In genomic region chr4:101393256-101393655, GRCh38 we compare ENCODE assay signal across 14 cellular contexts. TPM values are rescaled to one million over a fixed set of nuclear protein-coding genes. Genes with fewer than 3 reads are reported as not detected.
A peak's percentile ranks its signal among the peaks of the same experiment; 100 is the strongest.
DNase-seq lines count a peak whose midpoint lies in the region; ATAC-seq and TF ChIP-seq lines count a peak whose summit lies in the region.
"Had no signal": no experiment of that assay in that cellular context is flagged by ENCODE, and none has a peak within 500 bp of the region (broad histone marks: within the 10 kb centered on the region; RNA-seq: fewer than 3 reads in every experiment).

No MANE protein-coding gene starts in this region.

- H3K79me2 ChIP-seq in GM23248 (ENCODE audit: insufficient read depth), result no peaks in the 10 kb centered on the region

- H3K9me2 ChIP-seq in GM23248 (ENCODE audit: insufficient read depth), result no peaks in the 10 kb centered on the region

- H3K9me3 ChIP-seq in GM23248 (ENCODE audit: low read depth) (no peaks in the 10 kb centered on the region), RWPE2 (ENCODE audit: severe bottlenecking) (no peaks in the 10 kb centered on the region), spleen (peaks cover 0 to 11% (median 2%) of the 10 kb centered on the region in 8 donors)
- H3K9me3 ChIP-seq: BLaER1, Peyer's patch had no signal

- intact Hi-C loops in spleen (cut with DNase I; ENCODE audit: low total_unique reads), result no loop called here

- no peaks in the 10 kb centered on the region for H3F3A ChIP-seq in GM23248 (ENCODE audit: insufficient read depth)

- ATAC-seq in RWPE2 (ENCODE audit: low read depth) (peak; percentile 97), GM19463 (IDR thresholded peaks at IDR 0.05; ENCODE audit: unreplicated experiment) (no peak)

- H3K9ac ChIP-seq in GM23248, result no peak overlapping the region
- H3K9ac ChIP-seq: BLaER1 had no signal

- no peak overlapping the region for H2AFZ ChIP-seq in GM23248

- H3K4me1 ChIP-seq in GM23248 (ENCODE audit: insufficient read depth) (peaks cover 8% of the 10 kb centered on the region), RWPE2 (ENCODE audit: insufficient read depth, poor library complexity, severe bottlenecking) (peaks cover 11% of the 10 kb centered on the region), spleen (no peaks in the 10 kb centered on the region)
- H3K4me1 ChIP-seq: BLaER1, Peyer's patch had no signal

- 0 to 4% methylated on average over 2 of the region's 2 CpGs for WGBS in GM23248 (ENCODE audit: low coverage in 1 of 2, low lambda C conversion rate in 2 of 2, missing lambda C conversion rate in 2 of 2), 2 experiments
- WGBS in spleen, 5 donors, result 64 to 81% (median 77%) methylated on average over 2 of the region's 2 CpGs

- no peak for TF ChIP-seq POLR2A in spleen (IDR thresholded peaks at IDR 0.05)

- no peaks in the 10 kb centered on the region for H4K20me1 ChIP-seq in GM23248 (ENCODE audit: insufficient read depth)
- H4K20me1 ChIP-seq: BLaER1 had no signal

- no peak for TF ChIP-seq CTCF in RWPE2 (IDR thresholded peaks at IDR 0.05; ENCODE audit: poor library complexity, severe bottlenecking)
- TF ChIP-seq CTCF in foreskin fibroblast (IDR thresholded peaks at IDR 0.05; ENCODE audit: low read depth, low read length), result no peak
- TF ChIP-seq CTCF in spleen (IDR thresholded peaks at IDR 0.05 in 8 of 11, conservative IDR thresholded peaks at IDR 0.05 in 3 of 11), result no peak

- H3K36me3 ChIP-seq in GM23248 (ENCODE audit: low read depth) (no peaks in the 10 kb centered on the region), RWPE2 (ENCODE audit: low read depth) (no peaks in the 10 kb centered on the region), spleen (no peaks in the 10 kb centered on the region)
- H3K36me3 ChIP-seq: BLaER1, Peyer's patch had no signal

- H3K4me3 ChIP-seq in GM23248 (no peak overlapping the region), RWPE2 (ENCODE audit: severe bottlenecking) (no peak overlapping the region), foreskin fibroblast (ENCODE audit: low read depth in 1 of 2, low read length in 2 of 2) (no peak overlapping the region), spleen (no peak overlapping the region)
- H3K4me3 ChIP-seq: BLaER1, Peyer's patch, skin epidermis had no signal

- in situ Hi-C loops in GM23248 (cut with MboI), result no loop called here

- peak; percentile 80 for DNase-seq in A172 (ENCODE audit: low spot score)
- peak; percentile 64 for DNase-seq in GM23248
- no peak for DNase-seq in RWPE2 (ENCODE audit: low spot score)
- DNase-seq in foreskin fibroblast, result peak; percentile 46 to 70
- DNase-seq in spleen, result no peak
- no peak for DNase-seq in NK-92 (lab: John Stamatoyannopoulos, UW; ENCODE audit: unreplicated experiment)
- DNase-seq in caudate nucleus (lab: John Stamatoyannopoulos, UW), result no peak
- DNase-seq: activated B cell treated with CpG ODN at 0.5 μM for 24 hours, cortex of kidney, NCI-H1694 treated with DMSO at 0.1 percent for 48 hours had no signal

- no peak overlapping the region for H3K27ac ChIP-seq in GM23248
- no peak overlapping the region for H3K27ac ChIP-seq in RWPE2 (ENCODE audit: poor library complexity, severe bottlenecking)
- no peak overlapping the region for H3K27ac ChIP-seq in spleen
- no peak overlapping the region for H3K27ac ChIP-seq in caudate nucleus (ENCODE audit: low read depth, low read length)
- H3K27ac ChIP-seq: BLaER1, Peyer's patch, skin epidermis had no signal

- H3K27me3 ChIP-seq in GM23248 (replicated peaks; ENCODE audit: insufficient read depth) (no peaks in the 10 kb centered on the region), RWPE2 (ENCODE audit: insufficient read depth, poor library complexity, severe bottlenecking) (no peaks in the 10 kb centered on the region), spleen (replicated peaks in 1 of 7) (no peaks in the 10 kb centered on the region)
- H3K27me3 ChIP-seq: BLaER1, Peyer's patch had no signal

- no peak overlapping the region for H3K4me2 ChIP-seq in GM23248 (ENCODE audit: unreplicated experiment)
- H3K4me2 ChIP-seq: BLaER1 had no signal

RNA-seq across cellular contexts. Expression of gene PPP3CA, which starts 45.9 kb away (rescaled TPM):
- total RNA-seq in A172 (2014; rRNA removed; shearing (Covaris generic)), result 40.6 and 48.0 TPM in 2 replicates
- 42.3 and 57.0 TPM in 2 replicates for total RNA-seq in GM23248 (2014; rRNA removed; shearing (Covaris generic))
- polyA plus RNA-seq in GM23248 (2016; fragmentation: Nextera tagmentation; extraction: Ambion mirVana) (40.9 and 42.8 TPM in 2 replicates), spleen (10 to 100 TPM; 15.5 to 19.0 (median 15.5) TPM)
- 10 to 100 TPM; 36.0 to 50.0 (median 40.7) TPM for total RNA-seq in spleen

Comparison
In these comparisons a context has a peak if more than half of its experiments do, and no peak if none do; other contexts are left out.
1. DNase-seq: peak in A172 (single experiment), GM23248 (single experiment) and foreskin fibroblast (2 of 2); none in RWPE2 (single experiment), spleen (single experiment), NK-92 (single experiment) and caudate nucleus (0 of 61).